Comparison of ENCODE assay signal across 1 cellular context in the genomic region with DNA sequence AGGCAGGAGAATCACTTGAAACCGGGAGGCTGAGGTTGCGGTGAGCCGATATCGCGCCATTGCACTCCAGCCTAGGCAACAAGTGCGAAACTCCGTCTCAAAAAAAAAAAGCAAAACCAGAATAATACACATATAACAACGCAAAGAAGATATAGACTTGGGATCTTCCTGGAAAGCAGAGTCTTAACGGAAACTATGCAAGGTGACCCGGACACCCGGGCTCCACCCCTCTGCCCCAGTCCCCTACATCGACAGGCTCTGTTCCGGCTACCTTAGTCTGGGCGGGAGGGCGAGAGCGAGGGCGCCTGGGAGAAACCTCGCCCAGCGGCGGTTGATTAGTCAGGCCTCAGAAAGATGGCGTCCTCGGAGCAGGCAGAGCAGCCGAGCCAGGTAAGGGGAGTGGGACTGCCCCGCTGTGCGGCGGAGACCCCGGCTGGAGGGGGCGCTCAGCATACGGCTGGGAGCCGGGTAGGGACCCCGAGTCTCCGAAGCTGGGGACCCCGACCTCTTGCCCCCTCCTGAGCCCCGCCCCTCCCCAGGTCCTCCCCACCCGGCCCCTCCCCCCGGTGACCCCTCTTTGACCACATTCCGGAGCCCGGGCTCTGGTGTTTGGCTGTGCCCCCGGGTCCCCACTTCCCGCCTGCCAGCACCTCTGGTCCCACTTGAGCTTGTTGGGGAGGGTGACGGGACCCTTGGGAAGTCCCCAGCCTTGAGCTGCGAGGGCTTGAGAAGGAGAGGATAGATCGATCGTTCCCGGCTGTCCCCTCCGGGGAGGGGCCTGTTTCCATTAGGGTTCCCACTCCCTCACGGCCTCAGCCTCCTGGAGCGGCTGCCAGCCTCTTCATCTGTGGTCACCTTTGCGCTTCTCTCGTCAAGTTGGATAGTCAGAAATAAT.
A peak's percentile ranks its signal among the peaks of the same experiment; 100 is the strongest.
TF ChIP-seq lines count a peak whose summit lies in the region.

A gene with protein sequence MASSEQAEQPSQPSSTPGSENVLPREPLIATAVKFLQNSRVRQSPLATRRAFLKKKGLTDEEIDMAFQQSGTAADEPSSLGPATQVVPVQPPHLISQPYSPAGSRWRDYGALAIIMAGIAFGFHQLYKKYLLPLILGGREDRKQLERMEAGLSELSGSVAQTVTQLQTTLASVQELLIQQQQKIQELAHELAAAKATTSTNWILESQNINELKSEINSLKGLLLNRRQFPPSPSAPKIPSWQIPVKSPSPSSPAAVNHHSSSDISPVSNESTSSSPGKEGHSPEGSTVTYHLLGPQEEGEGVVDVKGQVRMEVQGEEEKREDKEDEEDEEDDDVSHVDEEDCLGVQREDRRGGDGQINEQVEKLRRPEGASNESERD (plus strand): TSS at position 338 of the 895 bp plus-strand sequence. CDS start 17 bp downstream, at position 355.

TF ChIP-seq in WTC11, 78 proteins besides CTCF, POLR2A, EP300 and RAD21 (continued from another document):
- TF ChIP-seq MLX (CRISPR knock-in tag; IDR thresholded peaks at IDR 0.05), result no peak
- TF ChIP-seq ZNF317 (CRISPR knock-in tag; IDR thresholded peaks at IDR 0.05; ENCODE audit: borderline replicate concordance, low read depth), result no peak
- TF ChIP-seq ZNF219 (CRISPR knock-in tag; IDR thresholded peaks at IDR 0.05; ENCODE audit: borderline replicate concordance), result no peak
- TF ChIP-seq JUN (CRISPR knock-in tag; IDR thresholded peaks at IDR 0.05), result no peak
- peak; percentile 88 for TF ChIP-seq ETV6 (CRISPR knock-in tag; IDR thresholded peaks at IDR 0.05)
- no peak for TF ChIP-seq E2F1 (CRISPR knock-in tag; IDR thresholded peaks at IDR 0.05)
- TF ChIP-seq ESRRA (CRISPR knock-in tag; IDR thresholded peaks at IDR 0.05; ENCODE audit: borderline replicate concordance), result 0 out of 2 replicates have a peak, but pooled peaks have one; percentile 59
- no peak for TF ChIP-seq FOXJ3 (CRISPR knock-in tag; IDR thresholded peaks at IDR 0.05; ENCODE audit: borderline replicate concordance)
- no peak for TF ChIP-seq HMGA2 (CRISPR knock-in tag; IDR thresholded peaks at IDR 0.05)
